26 cellular contexts compared by ENCODE assay signal in the genomic region with DNA sequence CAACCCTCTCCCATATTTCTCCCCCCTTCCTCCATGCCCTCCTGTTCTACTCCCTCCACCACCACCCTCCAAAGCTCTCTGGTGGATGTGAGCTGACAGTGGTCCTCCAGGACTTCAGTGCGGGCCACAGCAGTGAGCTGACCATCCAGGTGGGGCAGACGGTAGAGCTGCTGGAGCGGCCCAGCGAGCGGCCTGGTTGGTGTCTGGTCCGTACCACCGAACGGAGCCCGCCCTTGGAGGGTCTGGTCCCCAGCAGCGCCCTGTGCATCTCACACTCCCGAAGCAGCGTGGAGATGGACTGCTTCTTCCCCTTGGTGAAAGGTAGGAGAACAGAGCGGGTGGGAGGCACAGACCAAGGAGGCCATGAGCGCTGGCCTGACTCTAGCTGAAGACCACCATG.
"Had no signal": no experiment of that assay in that cellular context is flagged by ENCODE, and none has a peak within 500 bp of the region (broad histone marks: within the 10 kb centered on the region; RNA-seq: fewer than 3 reads in every experiment).

No MANE protein-coding gene starts in this region.

- H3K27ac Mint-ChIP-seq: natural killer cell treated with Interleukin-12 subunit alpha and Interleukin-12 subunit beta and Interleukin-15 and Interleukin-18, amount 100 ng/mL, for 72 hours; stimulated activated naive B cell treated with anti-CD40 and anti-IgM and Interleukin-4, amounts not matched to agents 10 μg/mL and 1 μg/mL and 100 μg/mL, for 72 hours had no signal

- ATAC-seq: left lung; lower lobe of right lung; naive thymus-derived CD4-positive, alpha-beta T cell; pancreas; right cardiac atrium; sciatic nerve; stimulated activated naive B cell treated with anti-CD40 and anti-IgM and Interleukin-4, amounts not matched to agents 10 μg/mL and 1 μg/mL and 100 μg/mL, for 72 hours; stimulated activated naive CD8-positive, alpha-beta T cell treated with anti-CD3 and anti-CD28 coated beads, Interleukin-15, Interleukin-2, amounts not matched to agents 100 U/mL and 50 U/mL, for 24 hours had no signal

- H3K4me3 ChIP-seq: left lung, lower lobe of right lung, mucosa of descending colon, pancreas, prostate gland, skin epidermis, stomach, testis, thyroid gland, transverse colon, upper lobe of left lung, vagina had no signal

- DNase-seq: left cardiac atrium; left lung; lower lobe of right lung; midbrain; mucosa of descending colon; naive thymus-derived CD4-positive, alpha-beta T cell; nucleus accumbens; pancreas; retina; stimulated activated CD4-positive, alpha-beta T cell treated with anti-CD3 and anti-CD28 coated beads, Interleukin-12 subunit alpha, Interleukin-12 subunit beta, amount 100 ng/mL, for 4 hours; stimulated activated CD4-positive, alpha-beta T cell treated with anti-CD3 and anti-CD28 coated beads, Interleukin-15, amount 100 ng/mL, for 24 hours; stimulated activated CD4-positive, alpha-beta T cell treated with anti-CD3 and anti-CD28 coated beads, Interleukin-2, amount 100 ng/mL, for 24 hours; stimulated activated CD4-positive, alpha-beta T cell treated with anti-CD3 and anti-CD28 coated beads, Interleukin-4, amount 100 ng/mL, for 1 hour; stimulated activated naive B cell treated with anti-CD40 and anti-IgM and Interleukin-4, amounts not matched to agents 10 μg/mL and 1 μg/mL and 100 μg/mL, for 72 hours; stimulated activated naive CD8-positive, alpha-beta T cell treated with anti-CD3 and anti-CD28 coated beads, Interleukin-15, Interleukin-2, amounts not matched to agents 100 U/mL and 50 U/mL, for 24 hours; testis; thyroid gland had no signal

- H3K36me3 Mint-ChIP-seq: naive thymus-derived CD4-positive, alpha-beta T cell; natural killer cell treated with Interleukin-12 subunit alpha and Interleukin-12 subunit beta and Interleukin-15 and Interleukin-18, amount 100 ng/mL, for 72 hours; stimulated activated naive B cell treated with anti-CD40 and anti-IgM and Interleukin-4, amounts not matched to agents 10 μg/mL and 1 μg/mL and 100 μg/mL, for 72 hours had no signal

- H3K27me3 ChIP-seq: left lung, pancreas, stomach, testis, thyroid gland, transverse colon, upper lobe of left lung, vagina had no signal

- H3K9me3 ChIP-seq: left lung, lower lobe of right lung, mucosa of descending colon, pancreas, prostate gland, stomach, testis, thyroid gland, transverse colon, upper lobe of left lung, vagina had no signal

- H3K9me3 Mint-ChIP-seq: natural killer cell treated with Interleukin-12 subunit alpha and Interleukin-12 subunit beta and Interleukin-15 and Interleukin-18, amount 100 ng/mL, for 72 hours; stimulated activated naive B cell treated with anti-CD40 and anti-IgM and Interleukin-4, amounts not matched to agents 10 μg/mL and 1 μg/mL and 100 μg/mL, for 72 hours had no signal

- H3K4me3 Mint-ChIP-seq: naive thymus-derived CD4-positive, alpha-beta T cell; natural killer cell treated with Interleukin-12 subunit alpha and Interleukin-12 subunit beta and Interleukin-15 and Interleukin-18, amount 100 ng/mL, for 72 hours; stimulated activated naive B cell treated with anti-CD40 and anti-IgM and Interleukin-4, amounts not matched to agents 10 μg/mL and 1 μg/mL and 100 μg/mL, for 72 hours had no signal

- H3K36me3 ChIP-seq: left lung, lower lobe of right lung, pancreas, prostate gland, stomach, thyroid gland, transverse colon, upper lobe of left lung, vagina had no signal

- H3K4me1 ChIP-seq: prostate gland had no signal

- H3K27ac ChIP-seq: left lung, lower lobe of right lung, pancreas, prostate gland, skin epidermis, testis, thyroid gland, transverse colon, upper lobe of left lung, vagina had no signal
